Comparison of ENCODE assay signal across 9 cellular contexts in genomic region chr1:161539731-161540561, GRCh38. TPM values are rescaled to one million over a fixed set of nuclear protein-coding genes. Genes with fewer than 3 reads are reported as not detected.
DNase-seq lines count a peak whose midpoint lies in the region; ATAC-seq and TF ChIP-seq lines count a peak whose summit lies in the region.
"Not testable (repeated sequence)": the region's sequence is repeated elsewhere in the genome, so short reads cannot be mapped to it uniquely, and the experiment has no call there.
"Had no signal": no experiment of that assay in that cellular context is flagged by ENCODE, and none has a peak within 500 bp of the region (broad histone marks: within the 10 kb centered on the region; RNA-seq: fewer than 3 reads in every experiment).

No MANE protein-coding gene starts in this region.

- not testable (repeated sequence) for H3K27ac ChIP-seq in HUES6 (ENCODE audit: low read depth, low read length)
- H3K27ac ChIP-seq in Panc1 (ENCODE audit: low read length) (peak overlapping the region; percentile 51), esophagus squamous epithelium (peak overlapping the region; percentile 83 to 90 (median 88))

- peak in 1 of 4 donors; percentile 29 for TF ChIP-seq POLR2A in esophagus squamous epithelium (IDR thresholded peaks at IDR 0.05)

- H3K27me3 ChIP-seq in HUES6 (ENCODE audit: control insufficient read depth, insufficient read depth, low read length): peaks cover 12% of the 10 kb centered on the region
- H3K27me3 ChIP-seq in Panc1 (ENCODE audit: control insufficient read depth, insufficient read depth, low read length); esophagus squamous epithelium: not testable (repeated sequence)

- not testable (repeated sequence) for H3K4me1 ChIP-seq in HUES6 (ENCODE audit: control insufficient read depth, insufficient read depth, low read length); Panc1 (ENCODE audit: control insufficient read depth, insufficient read depth, low read length)
- H3K4me1 ChIP-seq in esophagus squamous epithelium: peaks cover 0 to 14% (median 5%) of the 10 kb centered on the region in 3 donors

- H3K9ac ChIP-seq in HUES6 (ENCODE audit: low read length): peak overlapping the region; percentile 36

- peak; percentile 42 for TF ChIP-seq CTCF in Panc1 (IDR thresholded peaks at IDR 0.05)
- TF ChIP-seq CTCF in esophagus squamous epithelium (IDR thresholded peaks at IDR 0.05): not testable (repeated sequence)

- peak overlapping the region; percentile 79 for H3K4me3 ChIP-seq in HUES6 (ENCODE audit: low read depth, low read length)
- peak overlapping the region; percentile 80 to 86 for H3K4me3 ChIP-seq in Panc1 (ENCODE audit: low read depth in 2 of 2, low read length in 2 of 2)
- H3K4me3 ChIP-seq in esophagus squamous epithelium: peak overlapping the region; percentile 22 to 68 (median 52)

- H3K36me3 ChIP-seq in HUES6 (ENCODE audit: control insufficient read depth, insufficient read depth, low read length); Panc1 (ENCODE audit: control insufficient read depth, insufficient read depth, low read length); esophagus squamous epithelium: not testable (repeated sequence)

- ATAC-seq in GM21528 (IDR thresholded peaks at IDR 0.05; ENCODE audit: low FRiP score, unreplicated experiment): peak; percentile 59
- ATAC-seq in Panc1: peak; percentile 98

- intact Hi-C loops in Panc1 (cut with micrococcal nuclease; ENCODE audit: unreplicated experiment): loop anchor here (10.0 kb wide), 1 partner anchor 205 kb away; the partner anchor contains the start of gene DUSP12
- intact Hi-C loops in esophagus squamous epithelium (cut with DNase I): not testable (repeated sequence)

- in situ Hi-C loops in Panc1 (cut with HindIII; ENCODE audit: low pct_unique_long_range_greater_than_20kb, low sequenced_read_pairs): loop anchor here (25.0 kb wide), 1 partner anchor 197 kb away; the partner anchor contains the start of gene DUSP12

- not testable (repeated sequence) for H3K9me3 ChIP-seq in HUES6 (ENCODE audit: control insufficient read depth, insufficient read depth, low read depth, low read length); Panc1 (ENCODE audit: control insufficient read depth, insufficient read depth, low read depth, low read length); esophagus squamous epithelium

- CTCF ChIA-PET in Panc1 (lab: Charles Lee): not testable (repeated sequence)

- WGBS in esophagus squamous epithelium, 2 donors: 3 to 5% methylated on average over 25 to 39 of the region's 40 CpGs

- DNase-seq in DMS 273 (lab: John Stamatoyannopoulos, UW; ENCODE audit: unreplicated experiment): peak; percentile 95
- peak; percentile 95 for DNase-seq in Panc1 (ENCODE audit: low read depth, low spot score)
- peak; percentile 97 to 99 for DNase-seq in activated T-cell treated with anti-CD3 and anti-CD28 coated beads, Interleukin-2, amount 50 U/mL, for 48 hours
- not testable (repeated sequence) for DNase-seq in esophagus squamous epithelium (lab: John Stamatoyannopoulos, UW)
- DNase-seq in myocyte (ENCODE audit: low read depth): peak; percentile 82
- peak; percentile 100 for DNase-seq in stimulated activated CD8-positive, alpha-beta memory T cell treated with anti-CD3 and anti-CD28 coated beads, Interleukin-4, amount 100 ng/mL, for 48 hours

- not testable (repeated sequence) for BruUV-seq in Panc1 (replicated peaks; lab: Mats Ljungman, UMichigan)

- POLR2A ChIA-PET in Panc1 (lab: Charles Lee): not testable (repeated sequence)

RNA-seq across cellular contexts. Expression of gene FCGR3A, which starts 9.7 kb away (rescaled TPM):
- total RNA-seq in Panc1 (2021; ENCODE audit: unreplicated experiment) (0.13 TPM), esophagus squamous epithelium (10 to 100 TPM in 1 of 4 donors, 1 to 10 TPM in 2, under 1 TPM in 1; 0.23 to 15.5 (median 1.9) TPM), myocyte (not detected in 2 replicates)
- not detected for polyA plus RNA-seq in Panc1 (2012; ENCODE audit: insufficient read length)
- not detected for polyA plus RNA-seq in myocyte (2012)
- total RNA-seq: T-helper 1 cell treated with Interleukin-12 subunit alpha and Interleukin-12 subunit beta and Interleukin-4 antibody, amounts not matched to agents 30 ng/mL and 1 ng/mL, for 36 hours had no signal

RNA-seq across cellular contexts. Expression of gene HSPA6, which starts 15.6 kb away (rescaled TPM):
- total RNA-seq in Panc1 (2021; ENCODE audit: unreplicated experiment): 0.44 TPM
- 0.42 TPM for polyA plus RNA-seq in Panc1 (2012; ENCODE audit: insufficient read length)
- 1 to 10 TPM; 1.3 to 4.2 (median 3.2) TPM for total RNA-seq in esophagus squamous epithelium
- total RNA-seq in myocyte: not detected in 2 replicates
- polyA plus RNA-seq in myocyte (2012): 0.04 TPM

RNA-seq across cellular contexts. Expression of gene FCGR2A, which starts 34.7 kb away (rescaled TPM):
- total RNA-seq in Panc1 (2021; ENCODE audit: unreplicated experiment) (0.28 TPM), esophagus squamous epithelium (10 to 100 TPM in 2 of 4 donors, 1 to 10 TPM in 2; 4.3 to 33.9 (median 19.6) TPM), myocyte (not detected in 2 replicates)
- not detected for polyA plus RNA-seq in Panc1 (2012; ENCODE audit: insufficient read length)
- not detected for polyA plus RNA-seq in myocyte (2012)
- total RNA-seq: T-helper 1 cell treated with Interleukin-12 subunit alpha and Interleukin-12 subunit beta and Interleukin-4 antibody, amounts not matched to agents 30 ng/mL and 1 ng/mL, for 36 hours had no signal
